4 cellular contexts compared by ENCODE assay signal in genomic region chr2:217810275-217810674, GRCh38.
"Had no signal": no experiment of that assay in that cellular context is flagged by ENCODE, and none has a peak within 500 bp of the region (broad histone marks: within the 10 kb centered on the region; RNA-seq: fewer than 3 reads in every experiment).

No MANE protein-coding gene starts in this region.

- ATAC-seq: GM23338 had no signal

- DNase-seq: H9, HCEC 1CT, IMR-90 had no signal

- H3K4me3 ChIP-seq: GM23338 had no signal
